13 cellular contexts compared by ENCODE assay signal in genomic region chr3:23389089-23389488, GRCh38.
DNase-seq lines count a peak whose midpoint lies in the region; TF ChIP-seq lines count a peak whose summit lies in the region.
"Had no signal": no experiment of that assay in that cellular context is flagged by ENCODE, and none has a peak within 500 bp of the region (broad histone marks: within the 10 kb centered on the region; RNA-seq: fewer than 3 reads in every experiment).

No MANE protein-coding gene starts in this region.

- H3K4me3 ChIP-seq in OCI-LY3 (ENCODE audit: low read length) (peak overlapping the region; percentile 70), iPS-20b (ENCODE audit: low read length) (0 out of 2 replicates have a peak overlapping the region, but pooled peaks have one; percentile 2)
- H3K4me3 ChIP-seq: body of pancreas had no signal

- no peak overlapping the region for H2AFZ ChIP-seq in OCI-LY3 (ENCODE audit: low read depth, low read length)

- TF ChIP-seq CTCF in OCI-LY3 (IDR thresholded peaks at IDR 0.05; ENCODE audit: low read depth, low read length) = no peak

- peaks cover 55% of the 10 kb centered on the region for H3K4me1 ChIP-seq in OCI-LY3 (ENCODE audit: low read length)
- H3K4me1 ChIP-seq in iPS-20b (ENCODE audit: insufficient read depth, low read length) = peaks cover 12% of the 10 kb centered on the region; the same call in 1 of the 2 replicates

- H4K20me1 ChIP-seq in OCI-LY3 (ENCODE audit: insufficient read depth, low read length) = peaks cover 28% of the 10 kb centered on the region

- H3K79me2 ChIP-seq in OCI-LY3 (ENCODE audit: low read length) = peaks cover 18% of the 10 kb centered on the region

- H3K27ac ChIP-seq in OCI-LY3 (ENCODE audit: low read length) (peak overlapping the region; percentile 60), iPS-20b (ENCODE audit: low read length) (peak overlapping the region; percentile 28)
- H3K27ac ChIP-seq: body of pancreas had no signal

- peak overlapping the region; percentile 97 for H3K4me2 ChIP-seq in OCI-LY3 (ENCODE audit: low read length)

- no peaks in the 10 kb centered on the region for H3K36me3 ChIP-seq in OCI-LY3 (replicated peaks; ENCODE audit: low read depth, low read length)
- H3K36me3 ChIP-seq in iPS-20b (ENCODE audit: insufficient read depth, low read depth, low read length) = no peaks in the 10 kb centered on the region

- peak overlapping the region; percentile 49 for H3K9ac ChIP-seq in OCI-LY3 (ENCODE audit: low read length)
- peak overlapping the region; percentile 11; the same call in 1 of the 2 replicates for H3K9ac ChIP-seq in iPS-20b (ENCODE audit: low read depth, low read length)

- DNase-seq in DMS153 (lab: John Stamatoyannopoulos, UW) = peak; percentile 66
- peak; percentile 55 for DNase-seq in NAMALWA (ENCODE audit: low spot score)
- no peak for DNase-seq in NCI-H1436 (lab: John Stamatoyannopoulos, UW)
- DNase-seq in central memory CD4-positive, alpha-beta T cell = no peak
- no peak for DNase-seq in activated gamma-delta T cell (lab: John Stamatoyannopoulos, UW)
- DNase-seq in GM19238 (ENCODE audit: insufficient read length, low spot score) = no peak
- DNase-seq: activated naive CD4-positive, alpha-beta T cell; effector CD4-positive, alpha-beta T cell; foreskin melanocyte; NCI-H1048 had no signal

- H3K27me3 ChIP-seq in OCI-LY3 (ENCODE audit: low read depth, low read length) = no peaks in the 10 kb centered on the region
- no peaks in the 10 kb centered on the region for H3K27me3 ChIP-seq in iPS-20b (ENCODE audit: insufficient read depth, low read length)

- H3K9me3 ChIP-seq in OCI-LY3 (ENCODE audit: insufficient read depth, low read length) (no peaks in the 10 kb centered on the region), iPS-20b (ENCODE audit: insufficient read depth, low read depth, low read length) (no peaks in the 10 kb centered on the region)
- H3K9me3 ChIP-seq: body of pancreas had no signal

Comparison
In these comparisons a context has a peak if more than half of its experiments do, and no peak if none do; other contexts are left out.
1. DNase-seq: peak in DMS153 (single experiment) and NAMALWA (single experiment); none in NCI-H1436 (single experiment), central memory CD4-positive, alpha-beta T cell (single experiment), activated gamma-delta T cell (single experiment) and GM19238 (single experiment).